32 cellular contexts compared by ENCODE assay signal in the genomic region with DNA sequence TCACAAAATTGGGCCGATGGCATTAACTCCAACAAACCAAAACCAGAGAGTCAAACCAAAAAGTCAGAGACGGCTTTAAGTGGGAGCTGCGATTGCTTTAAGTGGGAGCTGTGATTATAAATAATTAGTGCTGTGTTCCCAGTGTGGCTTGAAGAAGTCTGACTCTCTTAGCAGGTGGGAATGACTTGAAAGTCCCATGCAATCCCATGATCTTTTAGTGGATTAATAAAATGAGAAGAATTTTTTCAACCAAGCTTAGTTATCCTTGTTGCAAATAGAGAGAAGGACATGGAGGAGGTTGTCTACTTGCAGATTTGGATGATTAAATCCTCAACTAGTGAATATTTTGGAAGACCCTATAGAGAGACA.
A peak's percentile ranks its signal among the peaks of the same experiment; 100 is the strongest.
DNase-seq lines count a peak whose midpoint lies in the region; ATAC-seq and TF ChIP-seq lines count a peak whose summit lies in the region.
"Had no signal": no experiment of that assay in that cellular context is flagged by ENCODE, and none has a peak within 500 bp of the region (broad histone marks: within the 10 kb centered on the region; RNA-seq: fewer than 3 reads in every experiment).

No MANE protein-coding gene starts in this region.

- in situ Hi-C loops in IMR-90 (cut with MboI; ENCODE audit: low sequenced_read_pairs) = no loop called here

- BruUV-seq in Caco-2 (replicated peaks; lab: Mats Ljungman, UMichigan) = no TSS peak
- BruUV-seq in IMR-90 (replicated peaks; lab: Mats Ljungman, UMichigan) = no TSS peak
- BruUV-seq in PC-3 (replicated peaks; lab: Mats Ljungman, UMichigan) = no TSS peak

- H3K9me3 ChIP-seq in Caco-2 (no peaks in the 10 kb centered on the region), IMR-90 (ENCODE audit: control insufficient read depth, insufficient read depth, low read length) (no peaks in the 10 kb centered on the region), endodermal cell (ENCODE audit: control insufficient read depth, low read length) (peaks cover 9% of the 10 kb centered on the region), neuronal stem cell (replicated peaks in 1 of 2; ENCODE audit: control insufficient read depth in 2 of 2, insufficient read depth in 1 of 2, low read depth in 1 of 2, low read length in 2 of 2) (peaks cover 0 to 8% of the 10 kb centered on the region in 2 donors), PC-3 (ENCODE audit: low read length) (no peaks in the 10 kb centered on the region)
- H3K9me3 ChIP-seq: sigmoid colon, transverse colon had no signal

- H2BK5ac ChIP-seq in IMR-90 (ENCODE audit: low read depth, low read length, poor library complexity, severe bottlenecking) (peak overlapping the region; percentile 55), neuronal stem cell (ENCODE audit: low read length) (no peak overlapping the region)

- H3K4me1 Mint-ChIP-seq in Caco-2 (ENCODE audit: low read depth, unreplicated experiment) (peaks cover 49% of the 10 kb centered on the region), endodermal cell (peaks cover 53% of the 10 kb centered on the region)

- no peaks in the 10 kb centered on the region; the same call in 1 of the 2 replicates for H3K36me3 ChIP-seq in Caco-2 (ENCODE audit: control insufficient read depth, insufficient read depth, low read length)
- H3K36me3 ChIP-seq in IMR-90 (ENCODE audit: control insufficient read depth, insufficient read depth, low read length) = peaks cover 12% of the 10 kb centered on the region
- H3K36me3 ChIP-seq in endodermal cell (ENCODE audit: control insufficient read depth, insufficient read depth, low read length) = peaks cover 70% of the 10 kb centered on the region
- no peaks in the 10 kb centered on the region for H3K36me3 ChIP-seq in neuronal stem cell (replicated peaks in 1 of 2; ENCODE audit: control insufficient read depth in 2 of 2, insufficient read depth in 2 of 2, low read length in 2 of 2)
- peaks cover 4% of the 10 kb centered on the region; the same call in 1 of the 2 replicates for H3K36me3 ChIP-seq in PC-3 (ENCODE audit: low read depth, low read length)
- H3K36me3 ChIP-seq: BLaER1 treated with 17β-estradiol and CSF1 and Interleukin-3, amounts not matched to agents 10 nM and 100 nM; left lung; sigmoid colon; transverse colon had no signal

- H3K27ac ChIP-seq in IMR-90 (ENCODE audit: insufficient read depth, low read length) (peak overlapping the region; percentile 43; the same call in 1 of the 2 replicates), endodermal cell (ENCODE audit: low read depth, low read length) (no peak overlapping the region), neuronal stem cell (replicated peaks; ENCODE audit: low read length) (peak overlapping the region; percentile 81), PC-3 (ENCODE audit: low read length) (no peak overlapping the region)
- H3K27ac ChIP-seq: BLaER1 treated with 17β-estradiol and CSF1 and Interleukin-3, amounts not matched to agents 10 nM and 100 nM; PC-9; sigmoid colon; VCaP had no signal

- intact Hi-C loops in Caco-2 (cut with micrococcal nuclease; ENCODE audit: unreplicated experiment) = no loop called here
- intact Hi-C loops in IMR-90 (cut with micrococcal nuclease) = no loop called here
- intact Hi-C loops in PC-3 (cut with micrococcal nuclease) = no loop called here

- H3K4me2 ChIP-seq in IMR-90 (ENCODE audit: low read depth, low read length) (no peak overlapping the region), neuronal stem cell (ENCODE audit: insufficient read depth, low read length, poor library complexity, severe bottlenecking) (no peak overlapping the region), PC-3 (ENCODE audit: low read length) (no peak overlapping the region)
- H3K4me2 ChIP-seq: BLaER1 treated with 17β-estradiol and CSF1 and Interleukin-3, amounts not matched to agents 10 nM and 100 nM; PC-9 had no signal

- H3K79me1 ChIP-seq in IMR-90 (ENCODE audit: low read depth in 1 of 2, low read length in 2 of 2) (peaks cover 14 to 82% of the 10 kb centered on the region in 2 experiments; a peak in 3 of 4 replicates), neuronal stem cell (ENCODE audit: low read depth, low read length) (no peaks in the 10 kb centered on the region)

- H2BK12ac ChIP-seq in neuronal stem cell (ENCODE audit: low read length) = no peak overlapping the region

- H4K5ac ChIP-seq in IMR-90 (ENCODE audit: low read depth, low read length) = no peak overlapping the region

- H2AK5ac ChIP-seq in IMR-90 (ENCODE audit: low read depth, low read length) = no peak overlapping the region
- no peak overlapping the region for H2AK5ac ChIP-seq in neuronal stem cell (ENCODE audit: low read depth, low read length)

- H3K9me2 ChIP-seq in PC-3 (replicated peaks; ENCODE audit: low read length) = no peaks in the 10 kb centered on the region

- H2BK120ac ChIP-seq in IMR-90 (ENCODE audit: low read depth, low read length) = no peak overlapping the region
- no peak overlapping the region for H2BK120ac ChIP-seq in neuronal stem cell (ENCODE audit: low read depth, low read length)

- no peak overlapping the region for H2AFZ ChIP-seq in IMR-90 (replicated peaks; ENCODE audit: low read length, poor library complexity)
- H2AFZ ChIP-seq in neuronal stem cell (ENCODE audit: low read length) = no peak overlapping the region
- H2AFZ ChIP-seq in PC-3 (ENCODE audit: low read length) = no peak overlapping the region
- H2AFZ ChIP-seq: PC-9 had no signal

- H3F3A ChIP-seq in PC-3 (ENCODE audit: low read length, unreplicated experiment) = peaks cover 4% of the 10 kb centered on the region

- H4K20me1 ChIP-seq in IMR-90 (ENCODE audit: insufficient read depth, low read length) (peaks cover 98% of the 10 kb centered on the region), PC-3 (ENCODE audit: low read length) (no peaks in the 10 kb centered on the region)
- H4K20me1 ChIP-seq: BLaER1 treated with 17β-estradiol and CSF1 and Interleukin-3, amounts not matched to agents 10 nM and 100 nM had no signal

- peak overlapping the region; percentile 46; the same call in 1 of the 2 replicates for H3K4ac ChIP-seq in IMR-90 (ENCODE audit: low read depth, low read length)
- H3K4ac ChIP-seq in neuronal stem cell (ENCODE audit: low read length) = no peak overlapping the region

- dilution Hi-C loops in IMR-90 (cut with HindIII; ENCODE audit: low sequenced_read_pairs, unreplicated experiment) = no loop called here

- no peak overlapping the region for H3K4me3 ChIP-seq in Caco-2 (ENCODE audit: low read depth, low read length)
- H3K4me3 ChIP-seq in IMR-90 (ENCODE audit: insufficient read depth, low read depth, low read length) = no peak overlapping the region
- no peak overlapping the region for H3K4me3 ChIP-seq in endodermal cell (ENCODE audit: low read length)
- no peak overlapping the region for H3K4me3 ChIP-seq in neuronal stem cell (ENCODE audit: low read length in 2 of 2)
- no peak overlapping the region for H3K4me3 ChIP-seq in PC-3 (ENCODE audit: low read length)
- H3K4me3 ChIP-seq: BLaER1 treated with 17β-estradiol and CSF1 and Interleukin-3, amounts not matched to agents 10 nM and 100 nM; left lung; PC-9; sigmoid colon; transverse colon had no signal

- H3K14ac ChIP-seq in IMR-90 (replicated peaks; ENCODE audit: low read depth, low read length) (peak overlapping the region; percentile 14; the same call in 1 of the 2 replicates), neuronal stem cell (ENCODE audit: low read length) (no peak overlapping the region)

- no peak for TF ChIP-seq CTCF in Caco-2 (IDR thresholded peaks at IDR 0.05; ENCODE audit: insufficient read depth in 1 of 2, low read depth in 1 of 2, low read length in 1 of 2, severe bottlenecking in 1 of 2, unreplicated experiment in 1 of 2)
- TF ChIP-seq CTCF in IMR-90 (conservative IDR thresholded peaks at IDR 0.05; ENCODE audit: low read depth, low read length) = no peak
- no peak for TF ChIP-seq CTCF in endodermal cell (conservative IDR thresholded peaks at IDR 0.05)
- TF ChIP-seq CTCF in PC-3 (conservative IDR thresholded peaks at IDR 0.05; ENCODE audit: low read depth, low read length) = no peak

- H3K23ac ChIP-seq in IMR-90 (ENCODE audit: low read depth, low read length) = no peak overlapping the region
- H3K23ac ChIP-seq in neuronal stem cell (ENCODE audit: low read depth, low read length, poor library complexity) = no peak overlapping the region

- CTCF ChIA-PET in Caco-2 (lab: Charles Lee) (no interaction called here), IMR-90 (lab: Yijun Ruan, JAX) (no interaction called here), PC-3 (lab: Charles Lee) (no interaction called here)

- H3K27me3 ChIP-seq in Caco-2 (replicated peaks; ENCODE audit: control insufficient read depth, insufficient read depth, low read length) (no peaks in the 10 kb centered on the region), IMR-90 (ENCODE audit: control insufficient read depth, insufficient read depth, low read length) (no peaks in the 10 kb centered on the region), endodermal cell (ENCODE audit: control insufficient read depth, insufficient read depth, low read length, poor library complexity, severe bottlenecking) (no peaks in the 10 kb centered on the region), neuronal stem cell (ENCODE audit: control insufficient read depth in 3 of 3, insufficient read depth in 3 of 3, low read depth in 1 of 3, low read length in 3 of 3) (no peaks in the 10 kb centered on the region), PC-3 (ENCODE audit: low read length) (no peaks in the 10 kb centered on the region)
- H3K27me3 ChIP-seq: BLaER1 treated with 17β-estradiol and CSF1 and Interleukin-3, amounts not matched to agents 10 nM and 100 nM; left lung; sigmoid colon; transverse colon had no signal

- H3K27me3 Mint-ChIP-seq in Caco-2 (ENCODE audit: insufficient read depth, unreplicated experiment) = no peaks in the 10 kb centered on the region
- H3K27me3 Mint-ChIP-seq in endodermal cell (ENCODE audit: insufficient read depth) = no peaks in the 10 kb centered on the region
- H3K27me3 Mint-ChIP-seq: effector memory CD8-positive, alpha-beta T cell had no signal

- H3K9ac ChIP-seq in IMR-90 (ENCODE audit: low read depth, low read length) (no peak overlapping the region), endodermal cell (ENCODE audit: extremely low read depth, low read length, poor library complexity, severe bottlenecking) (no peak overlapping the region), neuronal stem cell (ENCODE audit: low read depth, low read length, poor library complexity) (no peak overlapping the region), PC-3 (ENCODE audit: low read length) (no peak overlapping the region)
- H3K9ac ChIP-seq: BLaER1 treated with 17β-estradiol and CSF1 and Interleukin-3, amounts not matched to agents 10 nM and 100 nM had no signal

- H3K27ac Mint-ChIP-seq in Caco-2 (ENCODE audit: unreplicated experiment) = peak overlapping the region; percentile 48
- H3K27ac Mint-ChIP-seq in endodermal cell = peak overlapping the region; percentile 73
- H3K27ac Mint-ChIP-seq: activated naive CD4-positive, alpha-beta T cell treated with anti-CD3 and anti-CD28 coated beads, Interleukin-2, amount 50 U/mL, for 72 hours; effector memory CD8-positive, alpha-beta T cell had no signal

- no CpG with 5 or more reads among the region's 3 CpGs for WGBS in IMR-90 (ENCODE audit: extremely low coverage in 2 of 2, insufficient read length in 1 of 2), 2 experiments
- 97% methylated on average over 3 of the region's 3 CpGs; no CpG with 5 or more reads in 1 of the 2 experiments for WGBS in endodermal cell (ENCODE audit: insufficient coverage in 1 of 2, insufficient read length in 1 of 2), 2 experiments
- no CpG with 5 or more reads among the region's 3 CpGs for WGBS in neuronal stem cell (ENCODE audit: extremely low coverage in 2 of 2, insufficient read length in 2 of 2, insufficient replicate concordance in 1 of 2), 2 donors

- ATAC-seq in IMR-90 (ENCODE audit: low read depth) (no peak), PC-3 (no peak), GM18517 (IDR thresholded peaks at IDR 0.05; ENCODE audit: unreplicated experiment) (no peak)
- ATAC-seq: activated naive CD4-positive, alpha-beta T cell treated with anti-CD3 and anti-CD28 coated beads, Interleukin-2, amount 50 U/mL, for 72 hours; effector memory CD8-positive, alpha-beta T cell; HCT116 had no signal

- H4K91ac ChIP-seq in IMR-90 (ENCODE audit: insufficient read depth, low read depth, low read length) = no peak overlapping the region
- no peak overlapping the region for H4K91ac ChIP-seq in neuronal stem cell (ENCODE audit: low read depth, low read length, poor library complexity)

- H2AK9ac ChIP-seq in IMR-90 (replicated peaks; ENCODE audit: low read depth, low read length, poor library complexity) = no peak overlapping the region

- no peak for TF ChIP-seq RAD21 in IMR-90 (IDR thresholded peaks at IDR 0.05; ENCODE audit: low read length)

- H3K79me2 ChIP-seq in PC-3 (ENCODE audit: low read length) = peaks cover 71% of the 10 kb centered on the region

- H3K4me1 ChIP-seq in Caco-2 = peaks cover 38% of the 10 kb centered on the region
- peaks cover 42% of the 10 kb centered on the region for H3K4me1 ChIP-seq in IMR-90 (ENCODE audit: control insufficient read depth, insufficient read depth, low read length)
- peaks cover 17% of the 10 kb centered on the region for H3K4me1 ChIP-seq in endodermal cell (ENCODE audit: control insufficient read depth, insufficient read depth, low read length)
- H3K4me1 ChIP-seq in neuronal stem cell (ENCODE audit: control insufficient read depth in 2 of 2, insufficient read depth in 1 of 2, low read depth in 1 of 2, low read length in 2 of 2) = peaks cover 19 to 24% of the 10 kb centered on the region in 2 donors
- peaks cover 38% of the 10 kb centered on the region for H3K4me1 ChIP-seq in PC-3 (ENCODE audit: insufficient read depth, low read length)
- H3K4me1 ChIP-seq: sigmoid colon had no signal

- peaks cover 9% of the 10 kb centered on the region for H3K9me3 Mint-ChIP-seq in Caco-2 (ENCODE audit: unreplicated experiment)
- peaks cover 8% of the 10 kb centered on the region for H3K9me3 Mint-ChIP-seq in endodermal cell

- DNase-seq in Caco-2 = no peak
- no peak for DNase-seq in IMR-90
- DNase-seq in endodermal cell = no peak
- no peak for DNase-seq in neuronal stem cell (ENCODE audit: low spot score)
- DNase-seq in PC-3 = no peak
- no peak for DNase-seq in inferior parietal cortex (ENCODE audit: extremely low spot score)
- DNase-seq: activated CD4-positive, alpha-beta T cell treated with anti-CD3 and anti-CD28 coated beads for 4 hours; activated CD8-positive, alpha-beta memory T cell treated with anti-CD3 and anti-CD28 coated beads for 24 hours; activated effector memory CD4-positive, alpha-beta T cell treated with Interleukin-2 at 50 U/mL for 16 hours; activated T-cell treated with anti-CD3 and anti-CD28 coated beads for 4 hours; amygdala; COR-L47; cortex of kidney; DND-41; effector memory CD8-positive, alpha-beta T cell; erythroblast; GF-D8; islet precursor cell; left lung; occipital lobe; PC-9; sigmoid colon; stimulated activated CD4-positive, alpha-beta T cell treated with anti-CD3 and anti-CD28 coated beads, Interleukin-15, amount 100 ng/mL, for 24 hours; stimulated activated CD4-positive, alpha-beta T cell treated with anti-CD3 and anti-CD28 coated beads, Interleukin-4, amount 100 ng/mL, for 4 hours; SW 1271; T1000 had no signal

- H4K8ac ChIP-seq in IMR-90 (ENCODE audit: low read depth in 2 of 2, low read length in 2 of 2) (no peak overlapping the region; a peak in 1 of 4 replicates), neuronal stem cell (ENCODE audit: low read depth, low read length) (no peak overlapping the region)

- no peak for TF ChIP-seq POLR2A in IMR-90 (IDR thresholded peaks at IDR 0.05; ENCODE audit: low read depth, low read length)

- H3K56ac ChIP-seq in IMR-90 (ENCODE audit: extremely low read depth, insufficient read depth, low read length) = no peak overlapping the region

- peaks cover 80% of the 10 kb centered on the region for H3K36me3 Mint-ChIP-seq in Caco-2 (ENCODE audit: insufficient read depth, unreplicated experiment)
- H3K36me3 Mint-ChIP-seq in endodermal cell (ENCODE audit: low read depth) = peaks cover 53% of the 10 kb centered on the region
- H3K36me3 Mint-ChIP-seq: activated naive CD4-positive, alpha-beta T cell treated with anti-CD3 and anti-CD28 coated beads, Interleukin-2, amount 50 U/mL, for 72 hours had no signal

- H2BK15ac ChIP-seq in IMR-90 (ENCODE audit: low read depth, low read length) = no peak overlapping the region
- no peak overlapping the region for H2BK15ac ChIP-seq in neuronal stem cell (ENCODE audit: low read length)

- no peak overlapping the region for H2BK20ac ChIP-seq in IMR-90 (ENCODE audit: low read depth, low read length)

- POLR2A ChIA-PET in Caco-2 (lab: Charles Lee) = no interaction called here
- POLR2A ChIA-PET in IMR-90 (lab: Charles Lee; ENCODE audit: unreplicated experiment) = no interaction called here
- POLR2A ChIA-PET in PC-3 (lab: Charles Lee; ENCODE audit: unreplicated experiment) = no interaction called here

- peaks cover 34% of the 10 kb centered on the region for H3K9me1 ChIP-seq in IMR-90 (ENCODE audit: insufficient read depth, low read length)

- peak overlapping the region; percentile 31; the same call in 1 of the 2 replicates for H3K18ac ChIP-seq in IMR-90 (ENCODE audit: low read depth, low read length)
- H3K18ac ChIP-seq in neuronal stem cell (ENCODE audit: low read length) = no peak overlapping the region

- H3K4me3 Mint-ChIP-seq in Caco-2 (ENCODE audit: unreplicated experiment) (no peak overlapping the region), endodermal cell (no peak overlapping the region)
- H3K4me3 Mint-ChIP-seq: effector memory CD8-positive, alpha-beta T cell had no signal

Comparison
In these comparisons a context has a peak if more than half of its experiments do, and no peak if none do; other contexts are left out.
1. H3K27ac ChIP-seq: peak in IMR-90 (single experiment) and neuronal stem cell (single experiment); none in endodermal cell (single experiment) and PC-3 (single experiment).